In genomic region chrX:476724-477075, GRCh38 we compare ENCODE assay signal across 29 cellular contexts.
"Had no signal": no experiment of that assay in that cellular context is flagged by ENCODE, and none has a peak within 500 bp of the region (broad histone marks: within the 10 kb centered on the region; RNA-seq: fewer than 3 reads in every experiment).

No MANE protein-coding gene starts in this region.

- H3K9me3 ChIP-seq: ascending aorta, pancreas, prostate gland, thyroid gland had no signal

- H2AFZ ChIP-seq: hepatocyte had no signal

- ATAC-seq: activated T-cell treated with anti-CD3 and anti-CD28 coated beads, Interleukin-2, amount 50 U/mL, for 72 hours; effector memory CD8-positive, alpha-beta T cell; gastroesophageal sphincter; left colon; pancreas; stimulated activated naive B cell treated with anti-CD40 and anti-IgM and Interleukin-4, amounts not matched to agents 10 μg/mL and 1 μg/mL and 100 μg/mL, for 72 hours had no signal

- H3K27me3 Mint-ChIP-seq: activated naive CD8-positive, alpha-beta T cell treated with anti-CD3 and anti-CD28 coated beads for 36 hours had no signal

- H3K4me3 ChIP-seq: ascending aorta, cardiac muscle cell, coronary artery, gastroesophageal sphincter, hepatocyte, pancreas, prostate gland, smooth muscle cell, stomach, thyroid gland had no signal

- H3K27me3 ChIP-seq: ascending aorta, cardiac muscle cell, hepatocyte, thyroid gland had no signal

- H3K79me2 ChIP-seq: hepatocyte had no signal

- H3K36me3 Mint-ChIP-seq: brain; mesothelial cell of epicardium; stimulated activated naive B cell treated with anti-CD40 and anti-IgM and Interleukin-4, amounts not matched to agents 10 μg/mL and 1 μg/mL and 100 μg/mL, for 72 hours had no signal

- FAIRE-seq: endothelial cell of umbilical vein, keratinocyte, pancreas, urothelium cell line had no signal

- H3K27ac ChIP-seq: ascending aorta, cardiac muscle cell, coronary artery, gastroesophageal sphincter, hepatocyte, pancreas, prostate gland, stomach, thyroid gland had no signal

- H3K36me3 ChIP-seq: ascending aorta, cardiac muscle cell, gastroesophageal sphincter, pancreas, prostate gland, stomach, thyroid gland had no signal

- H3K4me3 Mint-ChIP-seq: activated naive CD8-positive, alpha-beta T cell treated with anti-CD3 and anti-CD28 coated beads for 36 hours; activated T-cell treated with anti-CD3 and anti-CD28 coated beads, Interleukin-2, amount 50 U/mL, for 72 hours; effector memory CD8-positive, alpha-beta T cell; mesothelial cell of epicardium; naive B cell; stimulated activated naive B cell treated with anti-CD40 and anti-IgM and Interleukin-4, amounts not matched to agents 10 μg/mL and 1 μg/mL and 100 μg/mL, for 72 hours had no signal

- H3K4me1 ChIP-seq: ascending aorta, gastroesophageal sphincter, pancreas, prostate gland, stomach, thyroid gland had no signal

- H3K4me2 ChIP-seq: hepatocyte, smooth muscle cell had no signal

- DNase-seq: activated CD4-positive, alpha-beta T cell treated with anti-CD3 and anti-CD28 coated beads for 4 hours; activated CD4-positive, alpha-beta T cell treated with anti-CD3 and anti-CD28 coated beads, Interleukin-2, amount 50 U/mL, for 4 hours; activated naive CD4-positive, alpha-beta T cell treated with Interleukin-2 at 50 U/mL for 16 hours; activated naive CD8-positive, alpha-beta T cell treated with anti-CD3 and anti-CD28 coated beads for 36 hours; activated T-cell treated with anti-CD3 and anti-CD28 coated beads for 4 hours; activated T-cell treated with anti-CD3 and anti-CD28 coated beads, Interleukin-2, amount 50 U/mL, for 72 hours; cerebellar nuclear complex; effector memory CD8-positive, alpha-beta T cell; left colon; naive B cell; nucleus accumbens; pancreas; stimulated activated CD4-positive, alpha-beta T cell treated with anti-CD3 and anti-CD28 coated beads, Interleukin-15, amount 100 ng/mL, for 24 hours; stimulated activated CD4-positive, alpha-beta T cell treated with anti-CD3 and anti-CD28 coated beads, Interleukin-2, amount 100 ng/mL, for 24 hours; stimulated activated naive B cell treated with anti-CD40 and anti-IgM and Interleukin-4, amounts not matched to agents 10 μg/mL and 1 μg/mL and 100 μg/mL, for 72 hours; stomach; thyroid gland had no signal

- H3K27ac Mint-ChIP-seq: activated naive CD8-positive, alpha-beta T cell treated with anti-CD3 and anti-CD28 coated beads for 36 hours; activated T-cell treated with anti-CD3 and anti-CD28 coated beads, Interleukin-2, amount 50 U/mL, for 72 hours; brain; effector memory CD8-positive, alpha-beta T cell; mesothelial cell of epicardium; naive B cell; stimulated activated naive B cell treated with anti-CD40 and anti-IgM and Interleukin-4, amounts not matched to agents 10 μg/mL and 1 μg/mL and 100 μg/mL, for 72 hours had no signal

- H3K9me3 Mint-ChIP-seq: activated T-cell treated with anti-CD3 and anti-CD28 coated beads, Interleukin-2, amount 50 U/mL, for 72 hours had no signal

- H3K4me1 Mint-ChIP-seq: activated naive CD8-positive, alpha-beta T cell treated with anti-CD3 and anti-CD28 coated beads for 36 hours; mesothelial cell of epicardium; naive B cell; stimulated activated naive B cell treated with anti-CD40 and anti-IgM and Interleukin-4, amounts not matched to agents 10 μg/mL and 1 μg/mL and 100 μg/mL, for 72 hours had no signal
